Comparison of ENCODE assay signal across 8 cellular contexts in the genomic region with DNA sequence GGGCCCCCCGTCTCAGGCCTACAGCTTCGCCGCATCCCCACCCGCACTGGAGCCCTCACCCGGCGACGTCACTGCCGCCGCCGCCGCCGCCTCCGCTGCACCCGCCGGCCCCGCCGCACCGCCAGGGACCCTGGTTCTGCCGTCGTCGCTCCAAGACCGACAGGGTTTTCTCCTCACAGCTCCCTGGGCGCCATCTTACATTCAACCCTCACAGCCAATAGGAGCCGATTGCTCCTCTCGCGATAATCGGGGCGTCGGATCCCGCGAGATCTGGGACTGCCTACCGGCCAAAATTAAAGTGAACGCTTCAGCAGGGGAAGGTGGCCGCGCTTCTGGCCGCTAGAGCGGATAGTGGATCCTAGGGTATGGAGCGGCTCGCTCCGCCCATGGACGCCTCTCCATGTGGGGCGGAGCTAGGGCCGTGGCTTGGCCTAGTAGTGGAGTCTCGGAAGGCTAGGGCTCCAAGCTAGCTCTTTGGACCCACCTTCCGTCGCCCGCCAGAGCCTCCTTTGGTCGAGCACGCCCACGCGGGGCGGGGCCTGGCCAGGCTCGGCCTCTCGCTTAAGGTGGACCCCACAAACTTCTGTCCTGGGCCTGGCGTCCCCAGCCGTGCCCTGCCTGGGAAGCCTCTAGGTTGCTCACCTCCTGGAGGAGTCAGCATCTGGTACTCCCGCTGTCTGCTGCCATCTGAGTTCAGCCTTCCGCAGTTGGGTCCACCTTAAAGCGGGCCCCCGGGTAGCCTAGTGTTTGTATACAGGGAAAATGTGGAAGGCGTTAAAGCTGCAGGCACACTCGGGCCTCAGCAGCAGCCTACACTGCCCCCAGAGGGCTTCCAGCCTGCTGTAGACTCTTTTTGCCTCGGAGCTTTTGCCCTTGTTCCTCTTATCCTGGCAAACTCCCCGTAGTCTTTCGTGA. TPM values are rescaled to one million over a fixed set of nuclear protein-coding genes. Genes with fewer than 3 reads are reported as not detected.
DNase-seq lines count a peak whose midpoint lies in the region; ATAC-seq and TF ChIP-seq lines count a peak whose summit lies in the region.

Gene QRICH1, minus strand, starts transcription at position 219 of the 915 bp plus-strand sequence. CDS start 17,054 bp downstream, outside the sequence.

- 0 to 1% methylated on average over 6 to 50 of the region's 65 CpGs for WGBS in tibial nerve, 2 donors

- peak in 1 of 2 donors; percentile 88 for TF ChIP-seq EP300 in tibial nerve (IDR thresholded peaks at IDR 0.05)

- peak; percentile 72 to 77 for TF ChIP-seq POLR2A in tibial nerve (IDR thresholded peaks at IDR 0.05)

- intact Hi-C loops in Right ventricle myocardium inferior (cut with DNase I): loop anchor here (1.0 to 5.0 kb wide), 3 partner anchors 39 to 318 kb away; partner anchors contain the start of genes LAMB2, NDUFAF3 and TCTA

- H3K4me3 ChIP-seq in parathyroid adenoma (ENCODE audit: low read depth, low read length) (peak within 1 kb of the TSS; percentile 96), tibial nerve (peak within 1 kb of the TSS; percentile 76 to 94 (median 86))

- H3K27ac ChIP-seq in parathyroid adenoma (peak within 1 kb of the TSS; percentile 93), tibial nerve (peak within 1 kb of the TSS; percentile 80 to 96 (median 94))

- H2AFZ ChIP-seq in parathyroid adenoma: peak within 1 kb of the TSS; percentile 90

- peak; percentile 77 for ATAC-seq in HG02763 (IDR thresholded peaks at IDR 0.05; ENCODE audit: unreplicated experiment)
- ATAC-seq in Right ventricle myocardium inferior: peak; percentile 94

- peak within 1 kb of the TSS; percentile 58 for H3K9ac ChIP-seq in parathyroid adenoma

- H3K79me2 ChIP-seq in parathyroid adenoma: peaks cover 24% of the 10 kb centered on the region

- no peaks in the 10 kb centered on the region for H3K36me3 ChIP-seq in parathyroid adenoma (ENCODE audit: control insufficient read depth, insufficient read depth, low read length)
- peaks cover 0 to 36% (median 2%) of the 10 kb centered on the region in 3 donors for H3K36me3 ChIP-seq in tibial nerve

- DNase-seq in NCI-H1417 (lab: John Stamatoyannopoulos, UW): peak; percentile 91 to 97 (median 96)
- peak; percentile 97 to 98 for DNase-seq in SW 1271 (lab: John Stamatoyannopoulos, UW)
- DNase-seq in activated naive CD8-positive, alpha-beta T cell treated with anti-CD3 and anti-CD28 coated beads, Interleukin-2, amount 50 U/mL, for 16 hours (ENCODE audit: low read depth, low spot score): peak; percentile 87
- DNase-seq in Right ventricle myocardium inferior (ENCODE audit: missing footprints): peak; percentile 98
- peak; percentile 97 for DNase-seq in tibial nerve (ENCODE audit: low spot score in 2 of 2)

- TF ChIP-seq CTCF in GM12874 (IDR thresholded peaks at IDR 0.05; ENCODE audit: insufficient read depth, low read depth, low read length) (peak; percentile 68), parathyroid adenoma (IDR thresholded peaks at IDR 0.05) (peak; percentile 45), tibial nerve (IDR thresholded peaks at IDR 0.05) (peak; percentile 21 to 84 (median 42))

- H3K4me1 ChIP-seq in parathyroid adenoma: peaks cover 7% of the 10 kb centered on the region
- H3K4me1 ChIP-seq in tibial nerve: peaks cover 0 to 52% (median 30%) of the 10 kb centered on the region in 4 donors

- no peaks in the 10 kb centered on the region for H3K27me3 ChIP-seq in parathyroid adenoma (ENCODE audit: control insufficient read depth, insufficient read depth, low read length)
- no peaks in the 10 kb centered on the region for H3K27me3 ChIP-seq in tibial nerve

- H3K9me3 ChIP-seq in parathyroid adenoma (ENCODE audit: control insufficient read depth, low read length): no peaks in the 10 kb centered on the region
- no peaks in the 10 kb centered on the region for H3K9me3 ChIP-seq in tibial nerve

- H3K4me2 ChIP-seq in parathyroid adenoma (ENCODE audit: low read length): peak within 1 kb of the TSS; percentile 90

RNA-seq across cellular contexts. Expression of gene QRICH1, which starts in this region (rescaled TPM):
- total RNA-seq in Right ventricle myocardium inferior (52.9 TPM), tibial nerve (10 to 100 TPM; 66.2 to 93.9 (median 82.6) TPM)

Comparison
In these comparisons a context has a peak if more than half of its experiments do, and no peak if none do; other contexts are left out.
1. Peak in every context shown above with its lines: DNase-seq, ATAC-seq, H3K4me3 ChIP-seq and H3K27ac ChIP-seq.